In genomic region chr12:44584625-44585024, GRCh38 we compare ENCODE assay signal across 8 cellular contexts.
"Had no signal": no experiment of that assay in that cellular context is flagged by ENCODE, and none has a peak within 500 bp of the region (broad histone marks: within the 10 kb centered on the region; RNA-seq: fewer than 3 reads in every experiment).

No MANE protein-coding gene starts in this region.

- H3K36me3 ChIP-seq: adrenal gland, cardiac muscle cell, lower lobe of right lung had no signal

- H3K27me3 ChIP-seq: adrenal gland, cardiac muscle cell, dorsolateral prefrontal cortex had no signal

- DNase-seq: activated CD4-positive, alpha-beta T cell treated with anti-CD3 and anti-CD28 coated beads for 1 hour; activated CD4-positive, alpha-beta T cell treated with anti-CD3 and anti-CD28 coated beads, Interleukin-2, amount 50 U/mL, for 4 hours; activated naive CD4-positive, alpha-beta T cell treated with anti-CD3 and anti-CD28 coated beads for 36 hours; adrenal gland; dorsolateral prefrontal cortex; left colon; lower lobe of right lung had no signal

- H3K9me3 ChIP-seq: adrenal gland, lower lobe of right lung had no signal

- H3K4me1 ChIP-seq: adrenal gland, lower lobe of right lung had no signal

- H3K4me3 ChIP-seq: adrenal gland, cardiac muscle cell, dorsolateral prefrontal cortex, lower lobe of right lung had no signal

- H3K27ac ChIP-seq: adrenal gland, cardiac muscle cell, dorsolateral prefrontal cortex, lower lobe of right lung had no signal
